8 cellular contexts compared by ENCODE assay signal in the genomic region with DNA sequence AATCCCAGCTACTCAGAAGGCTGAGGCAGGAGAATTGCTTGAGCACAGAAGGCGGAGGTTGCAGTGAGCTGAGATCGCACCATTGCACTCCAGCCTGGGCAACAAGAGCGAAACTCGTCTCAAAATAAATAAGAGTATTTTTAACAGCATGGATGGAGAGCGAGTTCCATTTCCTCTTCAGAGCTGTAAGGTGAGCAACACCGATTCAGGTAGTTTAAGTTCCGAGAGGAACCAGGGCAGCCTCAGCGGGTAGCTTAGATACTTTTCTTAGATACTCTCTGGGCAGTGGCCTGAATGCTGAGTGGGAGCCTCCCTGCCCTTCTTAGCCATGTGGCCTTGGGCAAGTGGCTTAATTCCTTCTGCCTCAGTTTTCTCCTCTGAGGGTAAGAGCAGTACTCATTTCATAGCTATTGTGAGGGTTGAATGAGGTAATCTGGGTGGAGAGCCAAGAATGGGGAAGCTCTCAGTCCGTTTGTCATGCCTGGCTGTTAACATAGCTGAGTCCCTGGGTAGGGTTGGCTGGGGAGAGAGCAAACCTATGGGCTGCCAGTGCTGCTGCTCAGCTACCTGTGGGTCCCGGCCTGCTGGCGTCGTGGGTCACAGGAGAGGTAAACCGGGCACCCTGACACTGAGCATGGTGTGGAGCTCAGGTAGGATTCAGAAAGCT. TPM values are rescaled to one million over a fixed set of nuclear protein-coding genes. Genes with fewer than 3 reads are reported as not detected.
A peak's percentile ranks its signal among the peaks of the same experiment; 100 is the strongest.
DNase-seq lines count a peak whose midpoint lies in the region; ATAC-seq and TF ChIP-seq lines count a peak whose summit lies in the region.

No MANE protein-coding gene starts in this region.

- TF ChIP-seq CTCF in HL-60 (IDR thresholded peaks at IDR 0.05; ENCODE audit: insufficient read depth, low read length) = no peak
- TF ChIP-seq CTCF in astrocyte of the spinal cord (IDR thresholded peaks at IDR 0.05; ENCODE audit: low read depth, low read length) = no peak
- TF ChIP-seq CTCF in left lung (IDR thresholded peaks at IDR 0.05) = no peak
- no peak for TF ChIP-seq CTCF in gastroesophageal sphincter (IDR thresholded peaks at IDR 0.05)

- no peak overlapping the region for H3K4me3 ChIP-seq in BLaER1 treated with 17β-estradiol and CSF1 and Interleukin-3, amounts not matched to agents 10 nM and 100 nM
- H3K4me3 ChIP-seq in HL-60 (replicated peaks; ENCODE audit: insufficient read depth, low read length) (no peak overlapping the region), astrocyte of the spinal cord (ENCODE audit: low read depth, low read length) (no peak overlapping the region), left lung (peak overlapping the region in 1 of 2 donors; percentile 88), gastroesophageal sphincter (no peak overlapping the region)

- peaks cover 41 to 68% (median 51%) of the 10 kb centered on the region in 10 experiments for H3K4me1 ChIP-seq in BLaER1 treated with 17β-estradiol and CSF1 and Interleukin-3, amounts not matched to agents 10 nM and 100 nM
- H3K4me1 ChIP-seq in left lung (peaks cover 9 to 66% of the 10 kb centered on the region in 2 donors), gastroesophageal sphincter (peaks cover 0 to 60% (median 19%) of the 10 kb centered on the region in 3 donors)

- H3K27me3 ChIP-seq in BLaER1 treated with 17β-estradiol and CSF1 and Interleukin-3, amounts not matched to agents 10 nM and 100 nM = no peaks in the 10 kb centered on the region
- H3K27me3 ChIP-seq in HL-60 (ENCODE audit: insufficient read depth, poor library complexity, severe bottlenecking) = no peaks in the 10 kb centered on the region
- no peaks in the 10 kb centered on the region for H3K27me3 ChIP-seq in left lung
- no peaks in the 10 kb centered on the region for H3K27me3 ChIP-seq in gastroesophageal sphincter

- peak overlapping the region in 4 of 11 experiments; percentile 1 to 46 (median 38); a peak in 6 of 22 replicates for H3K27ac ChIP-seq in BLaER1 treated with 17β-estradiol and CSF1 and Interleukin-3, amounts not matched to agents 10 nM and 100 nM
- H3K27ac ChIP-seq in HL-60 (replicated peaks) (peak overlapping the region; percentile 44), left lung (peak overlapping the region; percentile 98 to 99), gastroesophageal sphincter (peak overlapping the region in 1 of 4 donors; percentile 19)

- peaks cover 70 to 88% (median 76%) of the 10 kb centered on the region in 11 experiments for H4K20me1 ChIP-seq in BLaER1 treated with 17β-estradiol and CSF1 and Interleukin-3, amounts not matched to agents 10 nM and 100 nM

- DNase-seq in HL-60 (ENCODE audit: low read depth in 1 of 2, low spot score in 1 of 2) (peak; percentile 50 to 89), astrocyte of the spinal cord (ENCODE audit: low read depth, low spot score) (peak; percentile 63), left lung (peak in 1 of 2 donors; percentile 67), NCI-H1105 treated with DMSO at 0.1 percent for 48 hours (lab: John Stamatoyannopoulos, UW) (no peak), left colon (no peak)

- no peak for TF ChIP-seq POLR2A in gastroesophageal sphincter (IDR thresholded peaks at IDR 0.05)

- in situ Hi-C loops in astrocyte of the spinal cord (cut with HindIII; ENCODE audit: low sequenced_read_pairs) = no loop called here

- peak overlapping the region in 3 of 11 experiments; percentile 0 to 26 (median 7); a peak in 3 of 22 replicates for H3K9ac ChIP-seq in BLaER1 treated with 17β-estradiol and CSF1 and Interleukin-3, amounts not matched to agents 10 nM and 100 nM

- no peak for TF ChIP-seq EP300 in gastroesophageal sphincter (IDR thresholded peaks at IDR 0.05)

- H3K4me2 ChIP-seq in BLaER1 treated with 17β-estradiol and CSF1 and Interleukin-3, amounts not matched to agents 10 nM and 100 nM = peak overlapping the region; percentile 85 to 99 (median 95)

- intact Hi-C loops in left lung (cut with DNase I) (no loop called here), left colon (cut with DNase I, micrococcal nuclease) (no loop called here)

- peak; percentile 55 for ATAC-seq in left lung
- no peak for ATAC-seq in gastroesophageal sphincter
- no peak for ATAC-seq in activated CD4-positive, CD25-positive, alpha-beta regulatory T cell treated with anti-CD3 and anti-CD28 coated beads, Interleukin-2, amount 50 U/mL, for 24 hours
- ATAC-seq in left colon = no peak

- 68% methylated on average over 5 of the region's 13 CpGs; no CpG with 5 or more reads in 1 of the 2 donors for WGBS in gastroesophageal sphincter (ENCODE audit: low coverage in 1 of 2), 2 donors

- H3K36me3 ChIP-seq in BLaER1 treated with 17β-estradiol and CSF1 and Interleukin-3, amounts not matched to agents 10 nM and 100 nM = peaks cover 8 to 39% (median 27%) of the 10 kb centered on the region in 11 experiments
- H3K36me3 ChIP-seq in left lung (peaks cover 0 to 22% of the 10 kb centered on the region in 2 donors), gastroesophageal sphincter (peaks cover 0 to 4% of the 10 kb centered on the region in 2 donors)

- H3K9me3 ChIP-seq in BLaER1 treated with 17β-estradiol and CSF1 and Interleukin-3, amounts not matched to agents 10 nM and 100 nM (replicated peaks in 1 of 11) = no peaks in the 10 kb centered on the region
- H3K9me3 ChIP-seq in left lung = no peaks in the 10 kb centered on the region
- no peaks in the 10 kb centered on the region for H3K9me3 ChIP-seq in gastroesophageal sphincter

RNA-seq across cellular contexts. Expression of a gene that starts 4.1 kb away (rescaled TPM):
- total RNA-seq in left lung (100 to 1,000 TPM; 271 to 457 TPM), gastroesophageal sphincter (10 to 100 TPM; 12.9 to 21.7 (median 17.1) TPM), left colon (10 to 100 TPM; 12.4 to 22.7 TPM)

Comparison
In these comparisons a context has a peak if more than half of its experiments do, and no peak if none do; other contexts are left out.
1. DNase-seq: peak in HL-60 (2 of 2) and astrocyte of the spinal cord (single experiment); none in NCI-H1105 treated with DMSO at 0.1 percent for 48 hours (single experiment) and left colon (0 of 2).
2. RNA of a gene that starts 4.1 kb away (total RNA-seq): 271 to 457 TPM in left lung; 12.4 to 22.7 TPM in left colon and 12.9 to 21.7 TPM in gastroesophageal sphincter; every median in the first group is over 10 times any median in the second.